9 cellular contexts compared by ENCODE assay signal in genomic region chr11:12222099-12222751, GRCh38.
A peak's percentile ranks its signal among the peaks of the same experiment; 100 is the strongest.
DNase-seq lines count a peak whose midpoint lies in the region; ATAC-seq and TF ChIP-seq lines count a peak whose summit lies in the region.
"Had no signal": no experiment of that assay in that cellular context is flagged by ENCODE, and none has a peak within 500 bp of the region (broad histone marks: within the 10 kb centered on the region; RNA-seq: fewer than 3 reads in every experiment).

No MANE protein-coding gene starts in this region.

- DNase-seq in LHCN-M2 (ENCODE audit: low read depth) (peak; percentile 96), astrocyte of the cerebellum (ENCODE audit: low read depth) (peak; percentile 85), right cardiac atrium (peak; percentile 65 to 91 (median 90)), NCI-H2196 (lab: John Stamatoyannopoulos, UW; ENCODE audit: unreplicated experiment) (no peak), NCI-H1417 treated with DMSO at 0.1 percent for 48 hours (lab: John Stamatoyannopoulos, UW) (no peak), DMS153 (lab: John Stamatoyannopoulos, UW) (no peak), GM10248 (ENCODE audit: extremely low spot score) (no peak)
- DNase-seq in stimulated activated effector memory CD8-positive, alpha-beta T cell treated with anti-CD3 and anti-CD28 coated beads, Interleukin-12 subunit alpha, Interleukin-12 subunit beta, amount 100 ng/mL, for 72 hours (ENCODE audit: low spot score in 2 of 2) = no peak

- H3K4me3 Mint-ChIP-seq in stimulated activated effector memory CD8-positive, alpha-beta T cell treated with anti-CD3 and anti-CD28 coated beads, Interleukin-12 subunit alpha, Interleukin-12 subunit beta, amount 100 ng/mL, for 72 hours = no peak overlapping the region

- CTCF ChIA-PET in GM10248 (lab: Yijun Ruan, JAX) = interaction anchor here (1.6 to 5.6 kb wide), 3 partner anchors 12 to 15 kb away, joined by 5 to 56 read pairs (median 10); no protein-coding TSS in a partner anchor

- H3K27ac Mint-ChIP-seq in stimulated activated effector memory CD8-positive, alpha-beta T cell treated with anti-CD3 and anti-CD28 coated beads, Interleukin-12 subunit alpha, Interleukin-12 subunit beta, amount 100 ng/mL, for 72 hours = peak overlapping the region; percentile 94

- POLR2A ChIA-PET in GM10248 (lab: Yijun Ruan, JAX) = no interaction called here

- H3K4me1 Mint-ChIP-seq in stimulated activated effector memory CD8-positive, alpha-beta T cell treated with anti-CD3 and anti-CD28 coated beads, Interleukin-12 subunit alpha, Interleukin-12 subunit beta, amount 100 ng/mL, for 72 hours = peaks cover 59% of the 10 kb centered on the region

- H3K27me3 ChIP-seq in right cardiac atrium (ENCODE audit: control insufficient read depth, insufficient read depth) = no peaks in the 10 kb centered on the region

- H3K27ac ChIP-seq in right cardiac atrium (ENCODE audit: low read length) = peak overlapping the region; percentile 53

- no peak overlapping the region for H3K4me3 ChIP-seq in astrocyte of the cerebellum (ENCODE audit: low read depth, low read length)
- no peak overlapping the region for H3K4me3 ChIP-seq in right cardiac atrium (ENCODE audit: low read length)
- H3K4me3 ChIP-seq: HAP-1 had no signal

- in situ Hi-C loops in astrocyte of the cerebellum (cut with HindIII; ENCODE audit: low sequenced_read_pairs) = loop anchor here (10.0 kb wide), 1 partner anchor 57 kb away; no protein-coding TSS in a partner anchor

- H3K4me1 ChIP-seq in right cardiac atrium (ENCODE audit: control insufficient read depth, insufficient read depth, low read length) = peaks cover 25% of the 10 kb centered on the region
- H3K4me1 ChIP-seq: HAP-1 had no signal

- H3K36me3 Mint-ChIP-seq in stimulated activated effector memory CD8-positive, alpha-beta T cell treated with anti-CD3 and anti-CD28 coated beads, Interleukin-12 subunit alpha, Interleukin-12 subunit beta, amount 100 ng/mL, for 72 hours = peaks cover 100% of the 10 kb centered on the region

- H3K9me3 ChIP-seq in right cardiac atrium (ENCODE audit: control insufficient read depth, low read length) = no peaks in the 10 kb centered on the region
- H3K9me3 ChIP-seq: HAP-1 had no signal

- no peaks in the 10 kb centered on the region for H3K9me3 Mint-ChIP-seq in stimulated activated effector memory CD8-positive, alpha-beta T cell treated with anti-CD3 and anti-CD28 coated beads, Interleukin-12 subunit alpha, Interleukin-12 subunit beta, amount 100 ng/mL, for 72 hours

- 38% methylated on average over 16 of the region's 16 CpGs for WGBS in right cardiac atrium

- TF ChIP-seq CTCF in astrocyte of the cerebellum (IDR thresholded peaks at IDR 0.05; ENCODE audit: low read depth, low read length, missing control alignments) (no peak), GM10248 (IDR thresholded peaks at IDR 0.05; ENCODE audit: control extremely low read depth, extremely low read depth, low read depth, missing control alignments) (no peak)

- peak; percentile 37 to 49 for ATAC-seq in right cardiac atrium
- ATAC-seq in stimulated activated effector memory CD8-positive, alpha-beta T cell treated with anti-CD3 and anti-CD28 coated beads, Interleukin-12 subunit alpha, Interleukin-12 subunit beta, amount 100 ng/mL, for 72 hours = no peak

- intact Hi-C loops in right cardiac atrium (cut with DNase I) = loop anchor here in 2 of 4 donors (10.0 kb wide), 1 partner anchor 57 kb away; no protein-coding TSS in a partner anchor

Comparison
In these comparisons a context has a peak if more than half of its experiments do, and no peak if none do; other contexts are left out.
1. DNase-seq: peak in LHCN-M2 (single experiment), astrocyte of the cerebellum (single experiment) and right cardiac atrium (3 of 3); none in stimulated activated effector memory CD8-positive, alpha-beta T cell treated with anti-CD3 and anti-CD28 coated beads, Interleukin-12 subunit alpha, Interleukin-12 subunit beta, amount 100 ng/mL, for 72 hours (0 of 2), NCI-H2196 (single experiment), NCI-H1417 treated with DMSO at 0.1 percent for 48 hours (single experiment), DMS153 (single experiment) and GM10248 (single experiment).